Comparison of ENCODE assay signal across 9 cellular contexts in the genomic region with DNA sequence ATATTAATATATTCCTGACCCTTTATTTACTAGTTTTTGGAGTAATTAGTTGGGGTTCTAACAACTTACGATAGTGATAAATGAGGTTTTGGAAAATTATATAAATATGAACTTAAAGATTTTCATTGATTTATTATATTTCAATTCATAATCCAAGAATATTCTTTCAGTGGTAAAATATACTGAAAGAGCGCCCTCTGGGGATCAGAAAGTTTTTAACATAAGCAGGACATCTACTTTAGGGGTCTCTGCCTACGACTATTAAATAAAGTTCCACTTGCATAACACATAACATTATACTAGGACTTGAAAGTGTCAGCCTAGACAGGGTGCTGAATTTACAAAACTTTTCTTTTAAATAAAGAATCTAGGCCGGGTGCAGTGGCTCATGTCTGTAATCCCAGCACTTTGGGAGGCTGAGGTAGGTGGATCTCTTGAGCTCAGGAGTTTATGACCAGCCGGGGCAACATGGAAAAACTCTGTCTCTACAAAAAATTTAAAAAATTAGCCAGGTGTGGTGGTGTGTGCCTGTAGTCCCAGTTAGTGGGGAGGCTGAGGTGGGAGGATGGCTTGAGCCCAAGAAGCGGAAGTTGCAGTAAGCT. TPM values are rescaled to one million over a fixed set of nuclear protein-coding genes. Genes with fewer than 3 reads are reported as not detected.
DNase-seq lines count a peak whose midpoint lies in the region; ATAC-seq and TF ChIP-seq lines count a peak whose summit lies in the region.
"Had no signal": no experiment of that assay in that cellular context is flagged by ENCODE, and none has a peak within 500 bp of the region (broad histone marks: within the 10 kb centered on the region; RNA-seq: fewer than 3 reads in every experiment).

No MANE protein-coding gene starts in this region.

- H3K36me3 ChIP-seq in cardiac muscle cell (peaks cover 22% of the 10 kb centered on the region), fibroblast of lung (ENCODE audit: control insufficient read depth, insufficient read depth, low read length) (peaks cover 2% of the 10 kb centered on the region), tibial nerve (peaks cover 0 to 59% (median 4%) of the 10 kb centered on the region in 3 donors)

- TF ChIP-seq CTCF in cardiac muscle cell (IDR thresholded peaks at IDR 0.05; ENCODE audit: low read depth, low read length) (peak; percentile 62), fibroblast of lung (conservative IDR thresholded peaks at IDR 0.05 in 1 of 2, IDR thresholded peaks at IDR 0.05 in 1 of 2; ENCODE audit: low read depth in 1 of 2, low read length in 2 of 2) (peak; percentile 38 to 55), tibial nerve (IDR thresholded peaks at IDR 0.05) (peak in 3 of 5 experiments; percentile 24 to 40 (median 25))

- ATAC-seq in GM19328 (IDR thresholded peaks at IDR 0.05; ENCODE audit: unreplicated experiment) (no peak), GM19324 (IDR thresholded peaks at IDR 0.05; ENCODE audit: low FRiP score, unreplicated experiment) (no peak)
- ATAC-seq: activated T-helper 17 cell treated with anti-CD3 and anti-CD28 coated beads, Interleukin-2, amount 50 U/mL, for 72 hours had no signal

- TF ChIP-seq POLR2A in tibial nerve (IDR thresholded peaks at IDR 0.05), result no peak

- H3K4me1 ChIP-seq in cardiac muscle cell (ENCODE audit: low read depth) (no peaks in the 10 kb centered on the region), fibroblast of lung (ENCODE audit: control insufficient read depth, extremely low read depth, insufficient read depth, low read length) (no peaks in the 10 kb centered on the region), tibial nerve (peaks cover 0 to 12% (median 0%) of the 10 kb centered on the region in 4 donors)

- H3K27me3 ChIP-seq in cardiac muscle cell (no peaks in the 10 kb centered on the region), fibroblast of lung (ENCODE audit: control insufficient read depth, insufficient read depth, low read length) (no peaks in the 10 kb centered on the region), tibial nerve (no peaks in the 10 kb centered on the region)

- H3K4me3 ChIP-seq in cardiac muscle cell (no peak overlapping the region), fibroblast of lung (replicated peaks in 1 of 4; ENCODE audit: control extremely low read depth in 1 of 4, insufficient read depth in 1 of 4, low read depth in 3 of 4, low read length in 4 of 4) (no peak overlapping the region), tibial nerve (no peak overlapping the region)

- TF ChIP-seq EP300 in tibial nerve (IDR thresholded peaks at IDR 0.05), result no peak

- H3K9me3 ChIP-seq in cardiac muscle cell (ENCODE audit: low read depth) (no peaks in the 10 kb centered on the region), fibroblast of lung (ENCODE audit: control insufficient read depth, insufficient read depth, low read depth, low read length) (no peaks in the 10 kb centered on the region), tibial nerve (no peaks in the 10 kb centered on the region)

- no peaks in the 10 kb centered on the region for H4K20me1 ChIP-seq in fibroblast of lung (ENCODE audit: control insufficient read depth, extremely low read depth, insufficient read depth, low read length)

- H3K27ac ChIP-seq in cardiac muscle cell (no peak overlapping the region), fibroblast of lung (ENCODE audit: insufficient read depth, low read length) (no peak overlapping the region), tibial nerve (no peak overlapping the region)

- DNase-seq in cardiac muscle cell (ENCODE audit: low read depth in 1 of 2, low spot score in 1 of 2) (peak; percentile 19 to 31), cardiac septum (ENCODE audit: low spot score) (no peak), RKO (ENCODE audit: low spot score) (peak; percentile 22), fibroblast of lung (ENCODE audit: low read depth in 2 of 2) (peak in 1 of 2 donors; percentile 31), tibial nerve (ENCODE audit: low spot score in 2 of 2) (peak in 1 of 2 donors; percentile 20), nucleus accumbens (lab: John Stamatoyannopoulos, UW) (no peak)

- no peak overlapping the region for H3K9ac ChIP-seq in fibroblast of lung (ENCODE audit: insufficient read depth, low read length)

- 85 to 86% methylated on average over 6 of the region's 6 CpGs for WGBS in tibial nerve, 2 donors

- H3K4me2 ChIP-seq in fibroblast of lung (ENCODE audit: extremely low read depth, insufficient read depth, low read length), result no peak overlapping the region

- H2AFZ ChIP-seq in fibroblast of lung (ENCODE audit: low read length), result no peak overlapping the region

- H3K79me2 ChIP-seq in fibroblast of lung (ENCODE audit: control insufficient read depth, insufficient read depth, low read length), result peaks cover 34% of the 10 kb centered on the region

- intact Hi-C loops in cardiac septum (cut with DNase I), result no loop called here

RNA-seq across cellular contexts. Expression of gene RFWD3, which starts 15.6 kb away (rescaled TPM):
- 10.9 and 11.1 TPM in 2 replicates for total RNA-seq in cardiac muscle cell
- polyA plus RNA-seq in cardiac muscle cell, result 8.2 and 12.4 TPM in 2 replicates
- 5.8 TPM for total RNA-seq in cardiac septum
- total RNA-seq in fibroblast of lung, result 9.2 and 12.9 TPM in 2 replicates
- 15.2 and 28.4 TPM in 2 replicates for polyA plus RNA-seq in fibroblast of lung
- polyA plus RNA-seq in fibroblast of lung (2012), result 8.6 and 15.6 TPM in 2 replicates
- 25.7 and 56.4 TPM in 2 replicates for polyA minus RNA-seq in fibroblast of lung (ENCODE audit: low replicate concordance)
- 10 to 100 TPM; 13.5 to 32.8 (median 21.0) TPM for total RNA-seq in tibial nerve

RNA-seq across cellular contexts. Expression of gene GLG1, which starts 44.2 kb away (rescaled TPM):
- 136 and 167 TPM in 2 replicates for total RNA-seq in cardiac muscle cell
- 140 and 183 TPM in 2 replicates for polyA plus RNA-seq in cardiac muscle cell
- 110 TPM for total RNA-seq in cardiac septum
- total RNA-seq in fibroblast of lung, result 97.6 and 138 TPM in 2 replicates
- 150 and 176 TPM in 2 replicates for polyA plus RNA-seq in fibroblast of lung
- 117 and 134 TPM in 2 replicates for polyA plus RNA-seq in fibroblast of lung (2012)
- polyA minus RNA-seq in fibroblast of lung (ENCODE audit: low replicate concordance), result 197 and 260 TPM in 2 replicates
- 100 to 1,000 TPM; 161 to 176 (median 170) TPM for total RNA-seq in tibial nerve

RNA-seq across cellular contexts. Expression of gene MLKL, which starts 49.6 kb away (rescaled TPM):
- total RNA-seq in cardiac muscle cell (0.18 and 0.32 TPM in 2 replicates), cardiac septum (4.9 TPM), fibroblast of lung (4.6 and 5.8 TPM in 2 replicates), tibial nerve (10 to 100 TPM in 2 of 4 donors, 1 to 10 TPM in 2; 4.8 to 22.8 (median 10.2) TPM)
- polyA plus RNA-seq in cardiac muscle cell (not detected in 2 replicates), fibroblast of lung (4.3 and 4.8 TPM in 2 replicates)
- polyA plus RNA-seq in fibroblast of lung (2012), result 4.6 and 5.9 TPM in 2 replicates
- polyA minus RNA-seq in fibroblast of lung (ENCODE audit: low replicate concordance), result 2.3 and 5.0 TPM in 2 replicates

Comparison
In these comparisons a context has a peak if more than half of its experiments do, and no peak if none do; other contexts are left out.
1. DNase-seq: peak in cardiac muscle cell (2 of 2) and RKO (single experiment); none in cardiac septum (single experiment) and nucleus accumbens (0 of 56).
2. Peak in every context shown above with its lines, with median percentiles within 50 percentile points of each other: CTCF ChIP-seq.